Comparison of ENCODE assay signal across 41 cellular contexts in the genomic region with DNA sequence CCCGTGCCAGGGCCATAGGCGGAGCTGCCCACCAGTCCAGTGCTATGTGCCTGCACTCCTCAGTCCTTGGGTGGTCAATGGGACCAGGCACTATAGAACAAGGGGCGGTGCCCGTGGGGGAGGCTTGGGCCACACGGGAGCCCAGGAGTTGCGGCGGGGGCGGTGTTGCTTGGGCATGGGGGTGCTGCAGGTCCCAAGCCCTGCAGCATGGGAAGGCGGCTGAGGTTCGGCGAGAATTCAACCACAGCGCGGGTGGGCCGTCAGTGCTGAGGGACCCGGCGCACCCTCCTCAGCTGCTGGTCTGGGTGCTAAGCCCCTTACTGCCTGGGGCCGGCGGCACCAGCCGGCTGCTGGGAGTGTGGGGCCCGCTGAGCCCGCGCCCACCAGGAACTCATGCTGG.
"Had no signal": no experiment of that assay in that cellular context is flagged by ENCODE, and none has a peak within 500 bp of the region (broad histone marks: within the 10 kb centered on the region; RNA-seq: fewer than 3 reads in every experiment).

No MANE protein-coding gene starts in this region.

- FAIRE-seq: astrocyte, bronchial epithelial cell had no signal

- H3K9me3 Mint-ChIP-seq: activated naive CD4-positive, alpha-beta T cell treated with anti-CD3 and anti-CD28 coated beads for 36 hours; activated naive CD4-positive, alpha-beta T cell treated with anti-CD3 and anti-CD28 coated beads, Interleukin-2, amount 10 ng/mL, durations not matched to agents 7 days and 5 days; activated naive CD4-positive, alpha-beta T cell treated with anti-CD3 and anti-CD28 coated beads, Interleukin-2, amount 50 U/mL, for 24 hours; activated naive CD4-positive, alpha-beta T cell treated with anti-CD3 and anti-CD28 coated beads, Interleukin-2, amount 50 U/mL, for 72 hours; activated naive CD8-positive, alpha-beta T cell treated with anti-CD3 and anti-CD28 coated beads for 36 hours; activated naive CD8-positive, alpha-beta T cell treated with anti-CD3 and anti-CD28 coated beads, Interleukin-2, amount 10 ng/mL, durations not matched to agents 7 days and 5 days; activated naive CD8-positive, alpha-beta T cell treated with anti-CD3 and anti-CD28 coated beads, Interleukin-2, amount 50 U/mL, for 24 hours; activated T-cell treated with anti-CD3 and anti-CD28 coated beads, Interleukin-2, amount 50 U/mL, for 24 hours; activated T-cell treated with anti-CD3 and anti-CD28 coated beads, Interleukin-2, amount 50 U/mL, for 4 hours; activated T-cell treated with anti-CD3 and anti-CD28 coated beads, Interleukin-2, amount 50 U/mL, for 72 hours; activated T-helper 1 cell treated with anti-CD3 and anti-CD28 coated beads, Interleukin-12 subunit alpha, Interleukin-12 subunit beta, Interleukin-2, Interleukin-4 antibody, amounts not matched to agents 30 ng/mL and 10 ng/mL and 1 ng/mL, durations not matched to agents 14 hours and 24 hours and 36 hours; activated T-helper 17 cell treated with anti-CD3 and anti-CD28 coated beads, Interleukin-2, amount 50 U/mL, for 72 hours; activated T-helper 2 cell treated with anti-CD3 and anti-CD28 coated beads, Interferon-gamma antibody, Interleukin-2, Interleukin-4, amounts not matched to agents 10 μg/mL and 5 μg/mL and 100 μg/mL, durations not matched to agents 14 hours and 24 hours and 36 hours; central memory CD8-positive, alpha-beta T cell had no signal

- ATAC-seq: activated naive CD4-positive, alpha-beta T cell treated with anti-CD3 and anti-CD28 coated beads, Interleukin-2, amount 50 U/mL, for 72 hours; activated naive CD8-positive, alpha-beta T cell treated with anti-CD3 and anti-CD28 coated beads, Interleukin-2, amount 50 U/mL, for 24 hours; activated T-cell treated with anti-CD3 and anti-CD28 coated beads, Interleukin-2, amount 50 U/mL, for 4 hours; activated T-cell treated with anti-CD3 and anti-CD28 coated beads, Interleukin-2, amount 50 U/mL, for 72 hours; activated T-helper 17 cell treated with anti-CD3 and anti-CD28 coated beads, Interleukin-2, amount 50 U/mL, for 72 hours; body of pancreas had no signal

- H3K36me3 ChIP-seq: adrenal gland, ascending aorta, brain microvascular endothelial cell, breast epithelium, cardiac muscle cell had no signal

- H3K4me3 ChIP-seq: adrenal gland, ascending aorta, body of pancreas, breast epithelium, cardiac muscle cell had no signal

- H3K4me3 Mint-ChIP-seq: activated naive CD4-positive, alpha-beta T cell treated with anti-CD3 and anti-CD28 coated beads for 36 hours; activated naive CD4-positive, alpha-beta T cell treated with anti-CD3 and anti-CD28 coated beads, Interleukin-2, amount 10 ng/mL, durations not matched to agents 7 days and 5 days; activated naive CD4-positive, alpha-beta T cell treated with anti-CD3 and anti-CD28 coated beads, Interleukin-2, amount 50 U/mL, for 24 hours; activated naive CD8-positive, alpha-beta T cell; activated naive CD8-positive, alpha-beta T cell treated with anti-CD3 and anti-CD28 coated beads for 36 hours; activated naive CD8-positive, alpha-beta T cell treated with anti-CD3 and anti-CD28 coated beads, Interleukin-2, amount 10 ng/mL, durations not matched to agents 7 days and 5 days; activated naive CD8-positive, alpha-beta T cell treated with anti-CD3 and anti-CD28 coated beads, Interleukin-2, amount 50 U/mL, for 24 hours; activated T-cell treated with anti-CD3 and anti-CD28 coated beads, Interleukin-2, amount 50 U/mL, for 24 hours; activated T-cell treated with anti-CD3 and anti-CD28 coated beads, Interleukin-2, amount 50 U/mL, for 4 hours; activated T-cell treated with anti-CD3 and anti-CD28 coated beads, Interleukin-2, amount 50 U/mL, for 72 hours; activated T-helper 1 cell treated with anti-CD3 and anti-CD28 coated beads, Interleukin-12 subunit alpha, Interleukin-12 subunit beta, Interleukin-2, Interleukin-4 antibody, amounts not matched to agents 30 ng/mL and 10 ng/mL and 1 ng/mL, durations not matched to agents 14 hours and 24 hours and 36 hours; activated T-helper 17 cell treated with anti-CD3 and anti-CD28 coated beads, Interleukin-2, amount 50 U/mL, for 72 hours; brain; central memory CD8-positive, alpha-beta T cell had no signal

- H3K4me1 ChIP-seq: adrenal gland, ascending aorta, body of pancreas, breast epithelium had no signal

- H3K36me3 Mint-ChIP-seq: activated naive CD4-positive, alpha-beta T cell treated with anti-CD3 and anti-CD28 coated beads, Interleukin-2, amount 10 ng/mL, durations not matched to agents 7 days and 5 days; activated naive CD4-positive, alpha-beta T cell treated with anti-CD3 and anti-CD28 coated beads, Interleukin-2, amount 50 U/mL, for 24 hours; activated naive CD4-positive, alpha-beta T cell treated with anti-CD3 and anti-CD28 coated beads, Interleukin-2, amount 50 U/mL, for 72 hours; activated naive CD8-positive, alpha-beta T cell; activated naive CD8-positive, alpha-beta T cell treated with anti-CD3 and anti-CD28 coated beads for 36 hours; activated naive CD8-positive, alpha-beta T cell treated with anti-CD3 and anti-CD28 coated beads, Interleukin-2, amount 10 ng/mL, durations not matched to agents 7 days and 5 days; brain had no signal

- H3K27ac Mint-ChIP-seq: activated naive CD4-positive, alpha-beta T cell treated with anti-CD3 and anti-CD28 coated beads for 36 hours; activated naive CD4-positive, alpha-beta T cell treated with anti-CD3 and anti-CD28 coated beads, Interleukin-2, amount 10 ng/mL, durations not matched to agents 7 days and 5 days; activated naive CD4-positive, alpha-beta T cell treated with anti-CD3 and anti-CD28 coated beads, Interleukin-2, amount 50 U/mL, for 24 hours; activated naive CD4-positive, alpha-beta T cell treated with anti-CD3 and anti-CD28 coated beads, Interleukin-2, amount 50 U/mL, for 72 hours; activated naive CD8-positive, alpha-beta T cell; activated naive CD8-positive, alpha-beta T cell treated with anti-CD3 and anti-CD28 coated beads for 36 hours; activated naive CD8-positive, alpha-beta T cell treated with anti-CD3 and anti-CD28 coated beads, Interleukin-2, amount 10 ng/mL, durations not matched to agents 7 days and 5 days; activated naive CD8-positive, alpha-beta T cell treated with anti-CD3 and anti-CD28 coated beads, Interleukin-2, amount 50 U/mL, for 24 hours; activated T-cell treated with anti-CD3 and anti-CD28 coated beads, Interleukin-2, amount 50 U/mL, for 24 hours; activated T-cell treated with anti-CD3 and anti-CD28 coated beads, Interleukin-2, amount 50 U/mL, for 72 hours; activated T-helper 1 cell treated with anti-CD3 and anti-CD28 coated beads, Interleukin-12 subunit alpha, Interleukin-12 subunit beta, Interleukin-2, Interleukin-4 antibody, amounts not matched to agents 30 ng/mL and 10 ng/mL and 1 ng/mL, durations not matched to agents 14 hours and 24 hours and 36 hours; activated T-helper 17 cell treated with anti-CD3 and anti-CD28 coated beads, Interleukin-2, amount 50 U/mL, for 72 hours; activated T-helper 2 cell treated with anti-CD3 and anti-CD28 coated beads, Interferon-gamma antibody, Interleukin-2, Interleukin-4, amounts not matched to agents 10 μg/mL and 5 μg/mL and 100 μg/mL, durations not matched to agents 14 hours and 24 hours and 36 hours; brain had no signal

- H3K27me3 Mint-ChIP-seq: activated naive CD4-positive, alpha-beta T cell treated with anti-CD3 and anti-CD28 coated beads, Interleukin-2, amount 10 ng/mL, durations not matched to agents 7 days and 5 days; activated naive CD4-positive, alpha-beta T cell treated with anti-CD3 and anti-CD28 coated beads, Interleukin-2, amount 50 U/mL, for 24 hours; activated naive CD8-positive, alpha-beta T cell; activated naive CD8-positive, alpha-beta T cell treated with anti-CD3 and anti-CD28 coated beads for 36 hours; activated naive CD8-positive, alpha-beta T cell treated with anti-CD3 and anti-CD28 coated beads, Interleukin-2, amount 10 ng/mL, durations not matched to agents 7 days and 5 days; activated naive CD8-positive, alpha-beta T cell treated with anti-CD3 and anti-CD28 coated beads, Interleukin-2, amount 50 U/mL, for 24 hours; activated T-cell treated with anti-CD3 and anti-CD28 coated beads, Interleukin-2, amount 50 U/mL, for 24 hours; activated T-helper 17 cell treated with anti-CD3 and anti-CD28 coated beads, Interleukin-2, amount 50 U/mL, for 72 hours had no signal

- DNase-seq: activated effector memory CD4-positive, alpha-beta T cell treated with anti-CD3 and anti-CD28 coated beads, Interleukin-2, amount 50 U/mL, for 16 hours; activated effector memory CD4-positive, alpha-beta T cell treated with Interleukin-2 at 50 U/mL for 16 hours; activated gamma-delta T cell; activated gamma-delta T cell treated with Interleukin-2 at 50 U/mL for 16 hours; activated naive CD4-positive, alpha-beta T cell; activated naive CD4-positive, alpha-beta T cell treated with anti-CD3 and anti-CD28 coated beads for 36 hours; activated naive CD4-positive, alpha-beta T cell treated with anti-CD3 and anti-CD28 coated beads, Interleukin-2, amount 10 ng/mL, durations not matched to agents 7 days and 5 days; activated naive CD4-positive, alpha-beta T cell treated with anti-CD3 and anti-CD28 coated beads, Interleukin-2, amount 50 U/mL, for 16 hours; activated naive CD4-positive, alpha-beta T cell treated with Interleukin-2 at 50 U/mL for 16 hours; activated naive CD8-positive, alpha-beta T cell treated with anti-CD3 and anti-CD28 coated beads for 36 hours; activated naive CD8-positive, alpha-beta T cell treated with anti-CD3 and anti-CD28 coated beads, Interleukin-2, amount 10 ng/mL, durations not matched to agents 7 days and 5 days; activated naive CD8-positive, alpha-beta T cell treated with anti-CD3 and anti-CD28 coated beads, Interleukin-2, amount 50 U/mL, for 24 hours; activated T-cell treated with anti-CD3 and anti-CD28 coated beads for 4 hours; activated T-cell treated with anti-CD3 and anti-CD28 coated beads, Interleukin-2, amount 50 U/mL, for 1 hour; activated T-cell treated with anti-CD3 and anti-CD28 coated beads, Interleukin-2, amount 50 U/mL, for 24 hours; activated T-cell treated with anti-CD3 and anti-CD28 coated beads, Interleukin-2, amount 50 U/mL, for 4 hours; activated T-cell treated with anti-CD3 and anti-CD28 coated beads, Interleukin-2, amount 50 U/mL, for 48 hours; activated T-cell treated with anti-CD3 and anti-CD28 coated beads, Interleukin-2, amount 50 U/mL, for 72 hours; adrenal gland; amniotic stem cell; amygdala; anterior cingulate cortex; aorta; body of pancreas; brain microvascular endothelial cell; caudate nucleus; central memory CD4-positive, alpha-beta T cell; cerebellar nuclear complex had no signal

- H3K27ac ChIP-seq: adrenal gland, ascending aorta, body of pancreas, brain microvascular endothelial cell, breast epithelium, cardiac muscle cell had no signal

- H3K4me1 Mint-ChIP-seq: activated naive CD4-positive, alpha-beta T cell treated with anti-CD3 and anti-CD28 coated beads, Interleukin-2, amount 10 ng/mL, durations not matched to agents 7 days and 5 days; activated naive CD4-positive, alpha-beta T cell treated with anti-CD3 and anti-CD28 coated beads, Interleukin-2, amount 50 U/mL, for 24 hours; activated naive CD8-positive, alpha-beta T cell treated with anti-CD3 and anti-CD28 coated beads for 36 hours; activated naive CD8-positive, alpha-beta T cell treated with anti-CD3 and anti-CD28 coated beads, Interleukin-2, amount 10 ng/mL, durations not matched to agents 7 days and 5 days; activated naive CD8-positive, alpha-beta T cell treated with anti-CD3 and anti-CD28 coated beads, Interleukin-2, amount 50 U/mL, for 24 hours; activated T-helper 17 cell treated with anti-CD3 and anti-CD28 coated beads, Interleukin-2, amount 50 U/mL, for 72 hours; brain; central memory CD8-positive, alpha-beta T cell had no signal

- H3K9me3 ChIP-seq: adrenal gland, ascending aorta, body of pancreas, breast epithelium had no signal
